17 cellular contexts compared by ENCODE assay signal in genomic region chr5:158802941-158803341, GRCh38.
DNase-seq lines count a peak whose midpoint lies in the region; ATAC-seq and TF ChIP-seq lines count a peak whose summit lies in the region.
"Had no signal": no experiment of that assay in that cellular context is flagged by ENCODE, and none has a peak within 500 bp of the region (broad histone marks: within the 10 kb centered on the region; RNA-seq: fewer than 3 reads in every experiment).

No MANE protein-coding gene starts in this region.

- TF ChIP-seq CTCF in osteoblast (IDR thresholded peaks at IDR 0.05; ENCODE audit: extremely low read depth, low read depth, low read length) (no peak), MM.1S (IDR thresholded peaks at IDR 0.05; ENCODE audit: low read length) (no peak)

- H3K79me2 ChIP-seq in ACC112 (ENCODE audit: control insufficient read depth, insufficient read depth, low read length, unreplicated experiment) (no peaks in the 10 kb centered on the region), osteoblast (ENCODE audit: insufficient read depth, low read length) (peaks cover 2% of the 10 kb centered on the region), MM.1S (ENCODE audit: low read length) (no peaks in the 10 kb centered on the region)
- H3K79me2 ChIP-seq: hepatocyte had no signal

- H3K4me3 ChIP-seq in ACC112 (ENCODE audit: low read depth, low read length) (peak overlapping the region; percentile 35; the same call in 1 of the 2 replicates), osteoblast (ENCODE audit: insufficient read depth, low read length) (peak overlapping the region; percentile 0), MM.1S (ENCODE audit: low read length) (no peak overlapping the region)
- H3K4me3 ChIP-seq: hepatocyte, PC-9 had no signal

- H3K9ac ChIP-seq in MM.1S (ENCODE audit: low read length), result no peak overlapping the region

- H3F3A ChIP-seq in MM.1S (ENCODE audit: insufficient read depth, low read length), result no peaks in the 10 kb centered on the region

- H3K27me3 ChIP-seq in ACC112 (ENCODE audit: insufficient read depth, low read length) (no peaks in the 10 kb centered on the region), osteoblast (ENCODE audit: insufficient read depth, low read length) (no peaks in the 10 kb centered on the region), MM.1S (replicated peaks; ENCODE audit: insufficient read depth, low read length) (no peaks in the 10 kb centered on the region)
- H3K27me3 ChIP-seq: hepatocyte had no signal

- H3K4me1 ChIP-seq in ACC112 (ENCODE audit: control insufficient read depth, insufficient read depth, low read length, unreplicated experiment), result peaks cover 18% of the 10 kb centered on the region
- peaks cover 31% of the 10 kb centered on the region for H3K4me1 ChIP-seq in osteoblast (ENCODE audit: insufficient read depth, low read length)
- no peaks in the 10 kb centered on the region for H3K4me1 ChIP-seq in MM.1S (ENCODE audit: low read length)

- DNase-seq in NCI-H526 (lab: John Stamatoyannopoulos, UW), result peak; percentile 21 to 63
- peak; percentile 64 for DNase-seq in fibroblast of peridontal ligament (ENCODE audit: extremely low read depth)
- no peak for DNase-seq in osteoblast (ENCODE audit: insufficient read length, low spot score, missing footprints)
- no peak for DNase-seq in MM.1S
- DNase-seq in NCI-H510A (lab: John Stamatoyannopoulos, UW), result no peak
- DNase-seq: ACHN; activated CD8-positive, alpha-beta T cell treated with anti-CD3 and anti-CD28 coated beads for 36 hours; effector memory CD8-positive, alpha-beta T cell; left colon; naive B cell; NCI-H524; PC-9; stimulated activated CD4-positive, alpha-beta T cell treated with anti-CD3 and anti-CD28 coated beads, Interleukin-2, amount 100 ng/mL, for 48 hours had no signal

- no peaks in the 10 kb centered on the region for H3K9me2 ChIP-seq in MM.1S (replicated peaks; ENCODE audit: insufficient read depth, low read length)

- no peak for ATAC-seq in HG02798 (IDR thresholded peaks at IDR 0.05; ENCODE audit: poor library complexity, unreplicated experiment)
- no peak for ATAC-seq in GM18867 (IDR thresholded peaks at IDR 0.05; ENCODE audit: unreplicated experiment)
- ATAC-seq: activated CD8-positive, alpha-beta T cell treated with anti-CD3 and anti-CD28 coated beads for 36 hours; effector memory CD8-positive, alpha-beta T cell; left colon had no signal

- H4K20me1 ChIP-seq in osteoblast (ENCODE audit: insufficient read depth, low read length) (no peaks in the 10 kb centered on the region), MM.1S (ENCODE audit: insufficient read depth, low read length) (no peaks in the 10 kb centered on the region)

- H2AFZ ChIP-seq in ACC112 (ENCODE audit: low read length, unreplicated experiment) (no peak overlapping the region), osteoblast (ENCODE audit: low read length) (no peak overlapping the region), MM.1S (ENCODE audit: low read length) (no peak overlapping the region)
- H2AFZ ChIP-seq: hepatocyte, PC-9 had no signal

- H3K9me3 ChIP-seq in osteoblast (ENCODE audit: low read depth, low read length) (no peaks in the 10 kb centered on the region), MM.1S (replicated peaks; ENCODE audit: insufficient read depth, low read length) (no peaks in the 10 kb centered on the region)

- H3K4me2 ChIP-seq in osteoblast (ENCODE audit: insufficient read depth, low read length) (peak overlapping the region; percentile 65), MM.1S (ENCODE audit: low read depth, low read length) (no peak overlapping the region)
- H3K4me2 ChIP-seq: hepatocyte, PC-9 had no signal

- H3K27ac ChIP-seq in ACC112 (ENCODE audit: low read depth, low read length), result no peak overlapping the region
- H3K27ac ChIP-seq in osteoblast (ENCODE audit: low read depth, low read length), result peak overlapping the region; percentile 61
- no peak overlapping the region for H3K27ac ChIP-seq in MM.1S (ENCODE audit: low read length)
- H3K27ac ChIP-seq: hepatocyte, PC-9 had no signal

- H3K36me3 ChIP-seq in ACC112 (ENCODE audit: insufficient read depth, low read length) (peaks cover 2% of the 10 kb centered on the region; the same call in 1 of the 2 replicates), osteoblast (ENCODE audit: insufficient read depth, low read length) (no peaks in the 10 kb centered on the region), MM.1S (replicated peaks; ENCODE audit: insufficient read depth, low read length) (no peaks in the 10 kb centered on the region)

Comparison
In these comparisons a context has a peak if more than half of its experiments do, and no peak if none do; other contexts are left out.
1. DNase-seq: peak in NCI-H526 (2 of 2) and fibroblast of peridontal ligament (single experiment); none in osteoblast (single experiment), MM.1S (single experiment) and NCI-H510A (single experiment).